In genomic region chr5:140565024-140565779, GRCh38 we compare ENCODE assay signal across 8 cellular contexts. TPM values are rescaled to one million over a fixed set of nuclear protein-coding genes. Genes with fewer than 3 reads are reported as not detected.
DNase-seq lines count a peak whose midpoint lies in the region; TF ChIP-seq lines count a peak whose summit lies in the region.

No MANE protein-coding gene starts in this region.

- H3K9me3 Mint-ChIP-seq in activated naive CD8-positive, alpha-beta T cell (ENCODE audit: low read depth): no peaks in the 10 kb centered on the region

- DNase-seq in BJ (ENCODE audit: low read depth) (no peak), kidney epithelial cell (ENCODE audit: low read depth) (no peak), AG08396 (ENCODE audit: low spot score) (no peak), NCI-H1105 treated with DMSO at 0.1 percent for 48 hours (lab: John Stamatoyannopoulos, UW) (no peak)
- DNase-seq in effector CD4-positive, alpha-beta T cell: no peak

- H3K9me3 ChIP-seq in HEK293 (ENCODE audit: control insufficient read depth, insufficient read depth, low read depth, low read length): no peaks in the 10 kb centered on the region

- no peak for TF ChIP-seq CTCF in BJ (IDR thresholded peaks at IDR 0.05; ENCODE audit: insufficient read depth, low read depth, low read length)
- TF ChIP-seq CTCF in HEK293 (tag by site-specific recombination; IDR thresholded peaks at IDR 0.05): no peak
- no peak for TF ChIP-seq CTCF in kidney epithelial cell (IDR thresholded peaks at IDR 0.05; ENCODE audit: insufficient read depth, low read length, poor library complexity, severe bottlenecking)

- CTCF ChIA-PET in BJ (lab: Yijun Ruan, JAX) (interaction anchor here (1.1 kb wide), 1 partner anchor 9 kb away, joined by 4 read pairs; no protein-coding TSS in a partner anchor), HEK293 (lab: Yijun Ruan, JAX) (interaction anchor here (0.5 to 1.1 kb wide), 4 partner anchors 9 to 325 kb away, joined by 3 to 8 read pairs (median 4); no protein-coding TSS in a partner anchor)

- H3K27me3 ChIP-seq in BJ (ENCODE audit: control insufficient read depth, insufficient read depth, low read length): no peaks in the 10 kb centered on the region
- no peaks in the 10 kb centered on the region for H3K27me3 ChIP-seq in kidney epithelial cell (ENCODE audit: control insufficient read depth, insufficient read depth, low read length)

- H3K4me3 ChIP-seq in BJ (ENCODE audit: low read depth, low read length): peak overlapping the region; percentile 59
- peak overlapping the region; percentile 86 for H3K4me3 ChIP-seq in HEK293 (ENCODE audit: low read depth, low read length)
- H3K4me3 ChIP-seq in kidney epithelial cell (ENCODE audit: low read depth, low read length): peak overlapping the region; percentile 82

- no peaks in the 10 kb centered on the region for H3K27me3 Mint-ChIP-seq in activated naive CD8-positive, alpha-beta T cell

- H3K27ac ChIP-seq in HEK293 (ENCODE audit: extremely low read depth, low read depth, low read length): peak overlapping the region; percentile 35; the same call in 1 of the 2 replicates
- peak overlapping the region; percentile 96 for H3K27ac ChIP-seq in temporal lobe (ENCODE audit: low read depth, low read length)

- H3K36me3 Mint-ChIP-seq in activated naive CD8-positive, alpha-beta T cell: peaks cover 3% of the 10 kb centered on the region

- H3K27ac Mint-ChIP-seq in activated naive CD8-positive, alpha-beta T cell: peak overlapping the region; percentile 98

- 0 out of 2 replicates have a peak, but pooled peaks cover 3% of the 10 kb centered on the region for H3K4me1 ChIP-seq in HEK293 (ENCODE audit: control insufficient read depth, insufficient read depth, low read length)

- POLR2A ChIA-PET in BJ (lab: Charles Lee): interaction anchor here (0.6 kb wide), 1 partner anchor 30 kb away, joined by 5 read pairs; no protein-coding TSS in a partner anchor
- POLR2A ChIA-PET in HEK293 (lab: Yijun Ruan, JAX): interaction anchor here (1.0 to 2.6 kb wide), 4 partner anchors 8 to 164 kb away, joined by 3 to 14 read pairs (median 4); partner anchors contain the start of genes ANKHD1, IK, NDUFA2 and SRA1

- H3K36me3 ChIP-seq in BJ (ENCODE audit: control insufficient read depth, insufficient read depth, low read length) (peaks cover 17% of the 10 kb centered on the region), HEK293 (ENCODE audit: control insufficient read depth in 2 of 2, insufficient read depth in 1 of 2, low read length in 2 of 2) (peaks cover 6 to 56% of the 10 kb centered on the region in 2 experiments; a peak in 2 of 3 replicates), kidney epithelial cell (ENCODE audit: control insufficient read depth, insufficient read depth, low read length) (peaks cover 7% of the 10 kb centered on the region)

- H3K4me1 Mint-ChIP-seq in activated naive CD8-positive, alpha-beta T cell (ENCODE audit: low read depth): peaks cover 59% of the 10 kb centered on the region

- peak overlapping the region; percentile 91 for H3K4me3 Mint-ChIP-seq in activated naive CD8-positive, alpha-beta T cell

TF ChIP-seq in HEK293, 187 proteins besides CTCF, POLR2A, EP300 and RAD21:
- TF ChIP-seq ZNF223 (tag by site-specific recombination; IDR thresholded peaks at IDR 0.05) (no peak), ZNF133 (tag by site-specific recombination; IDR thresholded peaks at IDR 0.05) (no peak), ZBTB48 (tag by site-specific recombination; IDR thresholded peaks at IDR 0.05) (0 out of 2 replicates have a peak, but pooled peaks have one; percentile 25), ZBTB20 (tag by site-specific recombination; IDR thresholded peaks at IDR 0.05) (peak; percentile 73), ZNF335 (tag by site-specific recombination; conservative IDR thresholded peaks at IDR 0.05) (peak; percentile 95), KLF7 (tag by site-specific recombination; IDR thresholded peaks at IDR 0.05; ENCODE audit: borderline replicate concordance) (0 out of 2 replicates have a peak, but pooled peaks have one; percentile 6)
- TF ChIP-seq, protein P1, sequence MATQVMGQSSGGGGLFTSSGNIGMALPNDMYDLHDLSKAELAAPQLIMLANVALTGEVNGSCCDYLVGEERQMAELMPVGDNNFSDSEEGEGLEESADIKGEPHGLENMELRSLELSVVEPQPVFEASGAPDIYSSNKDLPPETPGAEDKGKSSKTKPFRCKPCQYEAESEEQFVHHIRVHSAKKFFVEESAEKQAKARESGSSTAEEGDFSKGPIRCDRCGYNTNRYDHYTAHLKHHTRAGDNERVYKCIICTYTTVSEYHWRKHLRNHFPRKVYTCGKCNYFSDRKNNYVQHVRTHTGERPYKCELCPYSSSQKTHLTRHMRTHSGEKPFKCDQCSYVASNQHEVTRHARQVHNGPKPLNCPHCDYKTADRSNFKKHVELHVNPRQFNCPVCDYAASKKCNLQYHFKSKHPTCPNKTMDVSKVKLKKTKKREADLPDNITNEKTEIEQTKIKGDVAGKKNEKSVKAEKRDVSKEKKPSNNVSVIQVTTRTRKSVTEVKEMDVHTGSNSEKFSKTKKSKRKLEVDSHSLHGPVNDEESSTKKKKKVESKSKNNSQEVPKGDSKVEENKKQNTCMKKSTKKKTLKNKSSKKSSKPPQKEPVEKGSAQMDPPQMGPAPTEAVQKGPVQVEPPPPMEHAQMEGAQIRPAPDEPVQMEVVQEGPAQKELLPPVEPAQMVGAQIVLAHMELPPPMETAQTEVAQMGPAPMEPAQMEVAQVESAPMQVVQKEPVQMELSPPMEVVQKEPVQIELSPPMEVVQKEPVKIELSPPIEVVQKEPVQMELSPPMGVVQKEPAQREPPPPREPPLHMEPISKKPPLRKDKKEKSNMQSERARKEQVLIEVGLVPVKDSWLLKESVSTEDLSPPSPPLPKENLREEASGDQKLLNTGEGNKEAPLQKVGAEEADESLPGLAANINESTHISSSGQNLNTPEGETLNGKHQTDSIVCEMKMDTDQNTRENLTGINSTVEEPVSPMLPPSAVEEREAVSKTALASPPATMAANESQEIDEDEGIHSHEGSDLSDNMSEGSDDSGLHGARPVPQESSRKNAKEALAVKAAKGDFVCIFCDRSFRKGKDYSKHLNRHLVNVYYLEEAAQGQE (tag by site-specific recombination; IDR thresholded peaks at IDR 0.05): 0 out of 2 replicates have a peak, but pooled peaks have one; percentile 27
- TF ChIP-seq, protein P2, sequence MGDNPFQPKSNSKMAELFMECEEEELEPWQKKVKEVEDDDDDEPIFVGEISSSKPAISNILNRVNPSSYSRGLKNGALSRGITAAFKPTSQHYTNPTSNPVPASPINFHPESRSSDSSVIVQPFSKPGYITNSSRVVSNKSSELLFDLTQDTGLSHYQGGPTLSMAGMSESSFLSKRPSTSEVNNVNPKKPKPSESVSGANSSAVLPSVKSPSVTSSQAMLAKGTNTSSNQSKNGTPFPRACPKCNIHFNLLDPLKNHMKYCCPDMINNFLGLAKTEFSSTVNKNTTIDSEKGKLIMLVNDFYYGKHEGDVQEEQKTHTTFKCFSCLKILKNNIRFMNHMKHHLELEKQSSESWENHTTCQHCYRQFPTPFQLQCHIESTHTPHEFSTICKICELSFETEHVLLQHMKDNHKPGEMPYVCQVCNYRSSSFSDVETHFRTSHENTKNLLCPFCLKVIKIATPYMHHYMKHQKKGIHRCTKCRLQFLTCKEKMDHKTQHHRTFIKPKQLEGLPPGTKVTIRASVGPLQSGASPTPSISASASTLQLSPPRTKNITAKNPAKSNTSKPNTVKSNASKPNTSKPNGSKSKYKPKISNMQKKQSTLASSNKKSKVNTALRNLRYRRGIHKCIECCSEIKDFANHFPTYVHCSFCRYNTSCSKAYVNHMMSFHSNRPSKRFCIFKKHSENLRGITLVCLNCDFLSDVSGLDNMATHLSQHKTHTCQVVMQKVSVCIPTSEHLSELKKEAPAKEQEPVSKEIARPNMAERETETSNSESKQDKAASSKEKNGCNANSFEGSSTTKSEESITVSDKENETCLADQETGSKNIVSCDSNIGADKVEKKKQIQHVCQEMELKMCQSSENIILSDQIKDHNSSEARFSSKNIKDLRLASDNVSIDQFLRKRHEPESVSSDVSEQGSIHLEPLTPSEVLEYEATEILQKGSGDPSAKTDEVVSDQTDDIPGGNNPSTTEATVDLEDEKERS (tag by site-specific recombination; IDR thresholded peaks at IDR 0.05): 0 out of 2 replicates have a peak, but pooled peaks have one; percentile 37

RNA-seq across cellular contexts. Expression of gene SLC35A4, which starts 0.6 kb away (rescaled TPM):
- polyA plus RNA-seq in BJ (2011; rRNA removed): 70.2 and 101 TPM in 2 replicates
- polyA minus RNA-seq in BJ (2011; rRNA and poly(A)+ RNA removed): 35.7 and 51.1 TPM in 2 replicates
- 55.9 and 60.5 TPM in 2 replicates for total RNA-seq in kidney epithelial cell
- total RNA-seq in temporal lobe: 4.7 TPM

RNA-seq across cellular contexts. Expression of gene APBB3, which starts 0.8 kb away (rescaled TPM):
- polyA plus RNA-seq in BJ (2011; rRNA removed): 15.2 and 24.3 TPM in 2 replicates
- 10.9 and 20.7 TPM in 2 replicates for polyA minus RNA-seq in BJ (2011; rRNA and poly(A)+ RNA removed)
- total RNA-seq in kidney epithelial cell (9.6 and 13.3 TPM in 2 replicates), temporal lobe (26.6 TPM)

RNA-seq across cellular contexts. Expression of gene SRA1, which starts 7.9 kb away (rescaled TPM):
- 46.2 and 51.1 TPM in 2 replicates for polyA plus RNA-seq in BJ (2011; rRNA removed)
- 17.7 and 21.4 TPM in 2 replicates for polyA minus RNA-seq in BJ (2011; rRNA and poly(A)+ RNA removed)
- total RNA-seq in kidney epithelial cell (42.1 and 45.5 TPM in 2 replicates), temporal lobe (14.3 TPM)

RNA-seq across cellular contexts. Expression of gene EIF4EBP3, which starts 17.7 kb away (rescaled TPM):
- 5.5 and 7.9 TPM in 2 replicates for polyA plus RNA-seq in BJ (2011; rRNA removed)
- 1.9 and 3.4 TPM in 2 replicates for polyA minus RNA-seq in BJ (2011; rRNA and poly(A)+ RNA removed)
- total RNA-seq in kidney epithelial cell (6.4 and 13.3 TPM in 2 replicates), temporal lobe (not detected)

Comparison
In these comparisons a context has a peak if more than half of its experiments do, and no peak if none do; other contexts are left out.
1. RNA of gene SLC35A4, which starts 0.6 kb away (total RNA-seq): 55.9 to 60.5 TPM in kidney epithelial cell; 4.7 TPM in temporal lobe (single experiment); every median in the first group is over 10 times any median in the second.
2. Peak in every context shown above with its lines, with median percentiles within 50 percentile points of each other: H3K4me3 ChIP-seq.